Comparison of ENCODE assay signal across 8 cellular contexts in the genomic region with DNA sequence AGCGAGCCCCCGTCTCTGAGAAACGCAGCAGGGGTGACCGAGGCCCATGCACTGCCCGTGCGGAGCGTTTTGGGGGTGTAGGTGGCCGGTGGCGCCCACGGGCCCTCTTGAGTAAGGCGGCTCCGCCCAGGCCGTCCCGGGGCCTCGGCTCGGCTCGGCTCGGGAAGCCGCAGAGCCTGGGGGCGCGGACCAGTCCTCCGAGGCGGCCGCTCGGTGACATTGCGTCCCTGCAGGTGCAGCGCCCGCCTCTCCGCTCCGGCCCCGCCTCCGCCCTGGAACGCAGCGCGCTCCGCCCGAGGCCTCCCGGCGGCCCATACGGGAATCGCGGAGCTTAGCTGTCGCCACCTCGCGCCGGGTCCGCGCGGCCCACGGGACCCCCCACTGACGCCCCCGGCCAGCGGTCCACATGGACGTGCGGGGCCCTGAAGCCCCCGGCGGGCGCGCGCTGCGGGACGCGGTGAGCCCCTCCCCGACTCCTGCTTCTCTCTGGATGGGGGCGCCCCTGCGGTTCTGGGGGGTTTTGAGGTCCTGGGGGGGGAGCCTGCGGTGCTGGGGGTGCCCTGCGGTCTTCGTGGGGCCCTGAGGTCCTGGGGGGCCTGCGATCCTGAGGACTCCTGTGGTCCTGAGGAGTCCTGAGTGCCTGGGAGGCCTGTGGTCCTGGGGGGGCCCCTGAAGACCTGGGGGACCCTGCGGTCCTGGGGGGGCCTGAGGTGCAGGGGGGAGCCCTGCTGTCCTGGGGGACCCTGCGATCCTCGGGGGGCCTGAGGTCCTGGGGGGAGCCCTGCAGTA. TPM values are rescaled to one million over a fixed set of nuclear protein-coding genes. Genes with fewer than 3 reads are reported as not detected.
A peak's percentile ranks its signal among the peaks of the same experiment; 100 is the strongest.
DNase-seq lines count a peak whose midpoint lies in the region; ATAC-seq and TF ChIP-seq lines count a peak whose summit lies in the region.

Gene HSBP1L1, plus strand, starts transcription at position 314 of the 789 bp plus-strand sequence. Its CDS starts 93 bp downstream, at position 407.

- H3K36me3 ChIP-seq in endodermal cell (ENCODE audit: control insufficient read depth, insufficient read depth, low read length): peaks cover 9% of the 10 kb centered on the region

- peaks cover 23% of the 10 kb centered on the region for H3K27me3 Mint-ChIP-seq in activated CD8-positive, alpha-beta memory T cell treated with anti-CD3 and anti-CD28 coated beads, Interleukin-2, amount 10 ng/mL, durations not matched to agents 7 days and 5 days
- peaks cover 52% of the 10 kb centered on the region for H3K27me3 Mint-ChIP-seq in endodermal cell (ENCODE audit: insufficient read depth)

- no peak within 1 kb of the TSS for H3K27ac ChIP-seq in endodermal cell (ENCODE audit: low read depth, low read length)

- no peaks in the 10 kb centered on the region for H3K9me3 ChIP-seq in endodermal cell (ENCODE audit: control insufficient read depth, low read length)

- H3K27ac Mint-ChIP-seq in activated CD8-positive, alpha-beta memory T cell treated with anti-CD3 and anti-CD28 coated beads, Interleukin-2, amount 10 ng/mL, durations not matched to agents 7 days and 5 days: peak within 1 kb of the TSS; percentile 90
- no peak within 1 kb of the TSS for H3K27ac Mint-ChIP-seq in endodermal cell

- WGBS in endodermal cell (ENCODE audit: insufficient coverage in 1 of 2, insufficient read length in 1 of 2), 2 experiments: 13% methylated on average over 73 of the region's 73 CpGs; no CpG with 5 or more reads in 1 of the 2 experiments

- peaks cover 7% of the 10 kb centered on the region for H3K4me1 ChIP-seq in endodermal cell (ENCODE audit: control insufficient read depth, insufficient read depth, low read length)

- H3K9ac ChIP-seq in endodermal cell (ENCODE audit: extremely low read depth, low read length, poor library complexity, severe bottlenecking): peak within 1 kb of the TSS; percentile 66

- peak; percentile 68 for ATAC-seq in HG02571 (IDR thresholded peaks at IDR 0.05; ENCODE audit: unreplicated experiment)
- ATAC-seq in activated CD8-positive, alpha-beta memory T cell treated with anti-CD3 and anti-CD28 coated beads, Interleukin-2, amount 10 ng/mL, durations not matched to agents 7 days and 5 days: peak; percentile 77

- no peaks in the 10 kb centered on the region for H3K9me3 Mint-ChIP-seq in activated CD8-positive, alpha-beta memory T cell treated with anti-CD3 and anti-CD28 coated beads, Interleukin-2, amount 10 ng/mL, durations not matched to agents 7 days and 5 days (ENCODE audit: low read depth)
- peaks cover 2% of the 10 kb centered on the region for H3K9me3 Mint-ChIP-seq in endodermal cell

- H3K4me1 Mint-ChIP-seq in activated CD8-positive, alpha-beta memory T cell treated with anti-CD3 and anti-CD28 coated beads, Interleukin-2, amount 10 ng/mL, durations not matched to agents 7 days and 5 days: peaks cover 55% of the 10 kb centered on the region
- peaks cover 18% of the 10 kb centered on the region for H3K4me1 Mint-ChIP-seq in endodermal cell

- TF ChIP-seq CTCF in endodermal cell (conservative IDR thresholded peaks at IDR 0.05): peak; percentile 57
- TF ChIP-seq CTCF in subcutaneous adipose tissue (IDR thresholded peaks at IDR 0.05; ENCODE audit: low read depth): no peak

- CTCF ChIA-PET in activated CD8-positive, alpha-beta memory T cell treated with anti-CD3 and anti-CD28 coated beads, Interleukin-2, amount 10 ng/mL, durations not matched to agents 7 days and 5 days (lab: Charles Lee): interaction anchor here (4.3 kb wide), 1 partner anchor 21 kb away, joined by 47 read pairs; the partner anchor contains the start of gene TXNL4A

- DNase-seq in NCI-H1092 (lab: John Stamatoyannopoulos, UW): peak; percentile 10
- no peak for DNase-seq in NCI-H1092 treated with DMSO at 0.1 percent for 48 hours (lab: John Stamatoyannopoulos, UW)
- peak; percentile 19 for DNase-seq in NCI-H2171 (lab: John Stamatoyannopoulos, UW)
- peak; percentile 70 for DNase-seq in activated CD8-positive, alpha-beta memory T cell treated with anti-CD3 and anti-CD28 coated beads, Interleukin-2, amount 10 ng/mL, durations not matched to agents 7 days and 5 days
- peak; percentile 90 for DNase-seq in endodermal cell
- DNase-seq in midbrain (lab: John Stamatoyannopoulos, UW): peak; percentile 29

- peak within 1 kb of the TSS; percentile 64 for H3K4me3 ChIP-seq in endodermal cell (ENCODE audit: low read length)

- peaks cover 5% of the 10 kb centered on the region for H3K36me3 Mint-ChIP-seq in activated CD8-positive, alpha-beta memory T cell treated with anti-CD3 and anti-CD28 coated beads, Interleukin-2, amount 10 ng/mL, durations not matched to agents 7 days and 5 days
- peaks cover 6% of the 10 kb centered on the region for H3K36me3 Mint-ChIP-seq in endodermal cell (ENCODE audit: low read depth)

- peak within 1 kb of the TSS; percentile 68 for H3K4me3 Mint-ChIP-seq in activated CD8-positive, alpha-beta memory T cell treated with anti-CD3 and anti-CD28 coated beads, Interleukin-2, amount 10 ng/mL, durations not matched to agents 7 days and 5 days
- H3K4me3 Mint-ChIP-seq in endodermal cell: peak within 1 kb of the TSS; percentile 37

- H3K27me3 ChIP-seq in endodermal cell (ENCODE audit: control insufficient read depth, insufficient read depth, low read length, poor library complexity, severe bottlenecking): peaks cover 7% of the 10 kb centered on the region

RNA-seq across cellular contexts. Expression of gene HSBP1L1, which starts in this region (rescaled TPM):
- 1 to 10 TPM; 1.1 to 5.0 TPM for total RNA-seq in activated CD8-positive, alpha-beta memory T cell treated with anti-CD3 and anti-CD28 coated beads, Interleukin-2, amount 10 ng/mL, durations not matched to agents 7 days and 5 days
- 1 to 10 TPM; 2.6 to 2.7 TPM for total RNA-seq in endodermal cell
- polyA plus RNA-seq in endodermal cell (2013, experiment 1 of 2): 4.1 TPM
- 2.8 TPM for polyA plus RNA-seq in endodermal cell (2013, experiment 2 of 2)
- 10 to 100 TPM; 10.4 to 26.3 (median 19.4) TPM for total RNA-seq in subcutaneous adipose tissue
